1 cellular context compared by ENCODE assay signal in the genomic region with DNA sequence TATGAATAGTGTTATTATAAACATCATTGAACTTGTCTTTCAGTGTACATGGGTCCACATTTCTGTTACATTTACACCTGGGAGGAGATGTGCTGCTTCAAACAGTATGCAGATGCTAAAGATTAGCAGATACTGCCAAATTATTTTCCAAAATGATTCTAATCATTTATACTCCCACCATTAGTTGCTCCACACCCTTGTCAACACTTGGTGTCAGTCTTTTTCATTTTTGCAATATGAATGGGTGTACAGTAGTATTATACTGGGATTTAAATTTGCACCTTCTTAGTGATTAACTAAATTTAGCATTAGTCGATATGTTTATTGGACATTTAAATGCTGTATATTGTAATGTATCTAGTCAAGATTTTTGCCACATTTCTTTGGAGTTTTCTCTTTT.
TF ChIP-seq lines count a peak whose summit lies in the region.

No MANE protein-coding gene starts in this region.

TF ChIP-seq in SK-N-SH treated with all-trans-retinoic acid at 6 μM for 48 hours, 23 proteins besides CTCF, POLR2A, EP300 and RAD21 (continued from another document):
- TF ChIP-seq, protein P1, sequence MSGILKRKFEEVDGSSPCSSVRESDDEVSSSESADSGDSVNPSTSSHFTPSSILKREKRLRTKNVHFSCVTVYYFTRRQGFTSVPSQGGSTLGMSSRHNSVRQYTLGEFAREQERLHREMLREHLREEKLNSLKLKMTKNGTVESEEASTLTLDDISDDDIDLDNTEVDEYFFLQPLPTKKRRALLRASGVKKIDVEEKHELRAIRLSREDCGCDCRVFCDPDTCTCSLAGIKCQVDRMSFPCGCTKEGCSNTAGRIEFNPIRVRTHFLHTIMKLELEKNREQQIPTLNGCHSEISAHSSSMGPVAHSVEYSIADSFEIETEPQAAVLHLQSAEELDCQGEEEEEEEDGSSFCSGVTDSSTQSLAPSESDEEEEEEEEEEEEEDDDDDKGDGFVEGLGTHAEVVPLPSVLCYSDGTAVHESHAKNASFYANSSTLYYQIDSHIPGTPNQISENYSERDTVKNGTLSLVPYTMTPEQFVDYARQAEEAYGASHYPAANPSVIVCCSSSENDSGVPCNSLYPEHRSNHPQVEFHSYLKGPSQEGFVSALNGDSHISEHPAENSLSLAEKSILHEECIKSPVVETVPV (CRISPR knock-in tag; IDR thresholded peaks at IDR 0.05), result no peak
- TF ChIP-seq ZNF70 (CRISPR knock-in tag; IDR thresholded peaks at IDR 0.05), result no peak
- no peak for TF ChIP-seq PATZ1 (CRISPR knock-in tag; IDR thresholded peaks at IDR 0.05; ENCODE audit: borderline replicate concordance)
- no peak for TF ChIP-seq CSDC2 (CRISPR knock-in tag; IDR thresholded peaks at IDR 0.05)
- TF ChIP-seq GLIS3 (CRISPR knock-in tag; IDR thresholded peaks at IDR 0.05), result no peak
- no peak for TF ChIP-seq ZNF565 (CRISPR knock-in tag; conservative IDR thresholded peaks at IDR 0.05; ENCODE audit: low read depth)
- no peak for TF ChIP-seq BACH2 (CRISPR knock-in tag; IDR thresholded peaks at IDR 0.05; ENCODE audit: borderline replicate concordance)
- TF ChIP-seq, protein P2, sequence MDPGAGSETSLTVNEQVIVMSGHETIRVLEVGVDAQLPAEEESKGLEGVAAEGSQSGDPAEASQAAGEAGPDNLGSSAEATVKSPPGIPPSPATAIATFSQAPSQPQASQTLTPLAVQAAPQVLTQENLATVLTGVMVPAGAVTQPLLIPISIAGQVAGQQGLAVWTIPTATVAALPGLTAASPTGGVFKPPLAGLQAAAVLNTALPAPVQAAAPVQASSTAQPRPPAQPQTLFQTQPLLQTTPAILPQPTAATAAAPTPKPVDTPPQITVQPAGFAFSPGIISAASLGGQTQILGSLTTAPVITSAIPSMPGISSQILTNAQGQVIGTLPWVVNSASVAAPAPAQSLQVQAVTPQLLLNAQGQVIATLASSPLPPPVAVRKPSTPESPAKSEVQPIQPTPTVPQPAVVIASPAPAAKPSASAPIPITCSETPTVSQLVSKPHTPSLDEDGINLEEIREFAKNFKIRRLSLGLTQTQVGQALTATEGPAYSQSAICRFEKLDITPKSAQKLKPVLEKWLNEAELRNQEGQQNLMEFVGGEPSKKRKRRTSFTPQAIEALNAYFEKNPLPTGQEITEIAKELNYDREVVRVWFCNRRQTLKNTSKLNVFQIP (CRISPR knock-in tag; IDR thresholded peaks at IDR 0.05; ENCODE audit: borderline replicate concordance, low read depth), result no peak
- no peak for TF ChIP-seq TOX (CRISPR knock-in tag; IDR thresholded peaks at IDR 0.05; ENCODE audit: borderline replicate concordance)
- TF ChIP-seq PPARA (CRISPR knock-in tag; IDR thresholded peaks at IDR 0.05; ENCODE audit: borderline replicate concordance), result no peak
